8 cellular contexts compared by ENCODE assay signal in the genomic region with DNA sequence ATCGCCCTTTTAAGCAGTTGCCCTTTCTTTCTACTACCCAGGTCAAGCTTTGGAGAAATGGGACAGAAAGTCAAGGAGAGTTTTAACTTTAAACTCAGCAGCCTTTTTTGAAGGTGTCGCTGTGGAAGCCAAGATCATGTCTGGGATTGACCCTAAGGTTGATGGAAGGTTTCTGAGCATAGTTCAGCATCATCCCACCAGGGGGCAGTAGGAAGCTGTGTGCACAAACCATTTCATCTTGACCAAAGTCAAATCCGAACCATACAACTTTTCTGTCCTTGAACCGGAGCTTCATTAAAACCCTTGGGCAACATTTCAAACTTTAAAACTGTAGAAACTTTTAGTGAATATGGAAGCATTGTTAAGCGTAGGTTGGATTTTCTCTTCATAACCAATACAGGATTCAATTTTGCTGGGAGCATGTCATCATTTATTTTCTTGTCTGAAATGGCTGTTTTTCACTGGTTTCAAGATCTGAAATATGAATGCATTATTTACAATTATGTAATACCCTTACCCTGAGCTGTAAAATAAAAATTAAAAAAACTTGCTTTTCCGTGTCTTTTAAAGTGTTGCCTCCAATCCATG.
DNase-seq lines count a peak whose midpoint lies in the region; ATAC-seq, FAIRE-seq and TF ChIP-seq lines count a peak whose summit lies in the region.

No MANE protein-coding gene starts in this region.

- H3K4me1 Mint-ChIP-seq in brain, result peaks cover 10% of the 10 kb centered on the region

- peak overlapping the region in 3 of 5 experiments; percentile 18 to 54 (median 20) for H3K27ac Mint-ChIP-seq in brain

- DNase-seq in activated CD4-positive, CD25-positive, alpha-beta regulatory T cell treated with anti-CD3 and anti-CD28 coated beads, Interleukin-2, amount 50 U/mL, for 72 hours, result peak; percentile 32
- DNase-seq in HFF-Myc (ENCODE audit: extremely low read depth, low read depth) (peak; percentile 40), NCI-H460 (ENCODE audit: extremely low read depth, low read depth) (peak; percentile 21), CD1c-positive myeloid dendritic cell (ENCODE audit: extremely low spot score) (no peak)
- DNase-seq in stimulated activated CD8-positive, alpha-beta memory T cell treated with anti-CD3 and anti-CD28 coated beads, Interleukin-4, amount 100 ng/mL, for 48 hours, result peak; percentile 67

- peaks cover 4% of the 10 kb centered on the region for H3K27me3 Mint-ChIP-seq in brain

- no peak for ATAC-seq in activated CD4-positive, CD25-positive, alpha-beta regulatory T cell treated with anti-CD3 and anti-CD28 coated beads, Interleukin-2, amount 50 U/mL, for 24 hours

- H3K4me3 Mint-ChIP-seq in brain, result peak overlapping the region in 1 of 5 experiments; percentile 52

- H3K36me3 Mint-ChIP-seq in brain, result no peaks in the 10 kb centered on the region

- H3K9me3 Mint-ChIP-seq in brain, result no peaks in the 10 kb centered on the region

- peak; percentile 99 for FAIRE-seq in islet of Langerhans (lab: Jason Lieb, UNC)

- H3K4me3 ChIP-seq in HFF-Myc (replicated peaks; ENCODE audit: low read depth, low read length), result no peak overlapping the region

- TF ChIP-seq CTCF in HFF-Myc (IDR thresholded peaks at IDR 0.05; ENCODE audit: low read depth, low read length, missing control alignments) (peak; percentile 83), brain (conservative IDR thresholded peaks at IDR 0.05) (peak; percentile 90 to 92)
